29 cellular contexts compared by ENCODE assay signal in the genomic region with DNA sequence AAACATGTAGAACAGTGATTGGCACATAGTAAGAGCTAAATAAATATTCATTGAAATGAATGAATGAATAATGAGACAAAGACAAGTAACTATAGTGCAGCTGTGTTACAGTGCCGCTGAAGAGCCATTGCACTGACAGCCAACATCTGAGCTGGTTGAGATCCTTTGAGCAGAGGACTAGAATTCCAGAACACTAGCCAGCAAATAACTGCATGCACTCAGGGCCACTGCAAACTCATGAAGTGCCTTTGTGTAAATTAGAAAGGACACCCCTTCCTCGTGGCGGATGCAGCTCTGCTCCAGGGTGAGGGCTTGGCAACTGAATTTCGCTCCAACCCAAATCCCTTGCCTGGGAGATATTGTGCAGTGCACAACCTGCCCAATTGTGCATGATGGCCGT.
"Had no signal": no experiment of that assay in that cellular context is flagged by ENCODE, and none has a peak within 500 bp of the region (broad histone marks: within the 10 kb centered on the region; RNA-seq: fewer than 3 reads in every experiment).

No MANE protein-coding gene starts in this region.

- H3K27me3 ChIP-seq: heart right ventricle, hepatocyte, neural progenitor cell, neutrophil, ovary, right lobe of liver, stomach, suprapubic skin, uterus had no signal

- H3K4me3 ChIP-seq: heart right ventricle, hepatocyte, lower lobe of right lung, neural progenitor cell, ovary, prostate gland, right lobe of liver, skin epidermis, stomach, suprapubic skin, thoracic aorta, tibial artery, uterus had no signal

- H3K36me3 ChIP-seq: heart right ventricle, lower lobe of right lung, neutrophil, ovary, prostate gland, right lobe of liver, stomach, suprapubic skin, thoracic aorta, tibial artery had no signal

- H3K9ac ChIP-seq: neural progenitor cell had no signal

- DNase-seq: heart right ventricle; kidney glomerular epithelial cell; left colon; lower lobe of right lung; mammary epithelial cell; mesendoderm; naive B cell; natural killer cell; nephron progenitor cell; occipital lobe; ovary; posterior cingulate gyrus; right lobe of liver; stimulated activated CD4-positive, alpha-beta T cell treated with anti-CD3 and anti-CD28 coated beads, Interleukin-12 subunit alpha, Interleukin-12 subunit beta, amount 100 ng/mL, for 4 hours; stimulated activated CD4-positive, alpha-beta T cell treated with anti-CD3 and anti-CD28 coated beads, Interleukin-15, amount 100 ng/mL, for 24 hours; stimulated activated CD4-positive, alpha-beta T cell treated with anti-CD3 and anti-CD28 coated beads, Interleukin-2, amount 100 ng/mL, for 24 hours; stimulated activated CD4-positive, alpha-beta T cell treated with anti-CD3 and anti-CD28 coated beads, Interleukin-4, amount 100 ng/mL, for 1 hour; stimulated activated naive CD4-positive, alpha-beta T cell; stomach; tibial artery; trophoblast cell; uterus had no signal

- H3K9me3 ChIP-seq: lower lobe of right lung, neutrophil, ovary, prostate gland, right lobe of liver, stomach, suprapubic skin, thoracic aorta, tibial artery, uterus had no signal

- H3K4me1 ChIP-seq: heart right ventricle, lower lobe of right lung, neural progenitor cell, prostate gland, right lobe of liver, stomach, suprapubic skin, tibial artery, uterus had no signal

- H3K4me2 ChIP-seq: hepatocyte, neural progenitor cell had no signal

- H3K27ac ChIP-seq: heart right ventricle, hepatocyte, lower lobe of right lung, neural progenitor cell, neutrophil, ovary, prostate gland, right lobe of liver, skin epidermis, stomach, suprapubic skin, thoracic aorta, tibial artery, uterus had no signal

- H2AFZ ChIP-seq: hepatocyte, neural progenitor cell had no signal

- ATAC-seq: left colon, natural killer cell, right lobe of liver had no signal
